In the genomic region with DNA sequence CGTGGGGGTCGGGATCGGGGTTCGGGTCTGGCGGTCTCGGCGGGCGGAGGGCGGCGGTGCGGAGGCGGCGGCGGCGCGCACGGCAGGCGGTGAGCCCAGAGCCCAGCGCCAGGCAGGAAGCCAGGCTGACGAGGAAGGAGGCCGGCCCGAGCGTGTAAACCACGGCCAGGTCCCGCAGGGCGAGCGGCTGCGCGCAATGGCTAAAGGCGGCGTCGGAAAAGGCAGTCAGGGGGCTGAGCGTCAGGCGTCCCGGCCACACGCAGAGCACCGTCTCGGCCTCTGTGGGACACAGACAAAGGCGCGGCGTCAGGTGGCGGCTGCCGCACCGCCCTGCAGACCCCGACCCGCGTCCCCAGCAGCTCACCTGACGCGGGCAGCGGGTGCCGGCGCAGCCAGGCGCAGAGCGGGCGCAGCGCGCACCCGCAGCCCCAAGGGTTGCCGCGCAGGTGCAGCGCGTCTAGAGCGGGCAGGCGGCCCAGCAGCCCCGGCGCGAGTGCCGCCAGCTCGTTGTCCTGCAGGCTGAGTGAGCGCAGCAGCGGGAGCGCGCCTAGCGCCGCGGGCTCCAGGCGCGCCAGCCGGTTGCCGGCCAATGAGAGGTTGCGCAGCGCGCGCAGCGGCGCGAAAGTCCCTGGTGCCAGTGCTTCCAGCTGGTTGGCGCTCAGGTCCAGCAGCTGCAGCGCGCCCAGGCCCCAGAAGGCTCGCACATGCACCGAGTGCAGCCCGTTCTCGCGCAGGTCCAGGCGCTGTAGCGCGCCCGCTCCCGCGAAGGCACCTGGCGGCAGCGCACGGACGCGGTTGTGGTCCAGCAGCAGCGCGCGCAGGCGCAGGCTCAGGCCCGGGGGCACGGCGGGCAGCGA, we compare ENCODE assay signal across 8 cellular contexts. TPM values are rescaled to one million over a fixed set of nuclear protein-coding genes. Genes with fewer than 3 reads are reported as not detected.
DNase-seq lines count a peak whose midpoint lies in the region; ATAC-seq and TF ChIP-seq lines count a peak whose summit lies in the region.

No MANE protein-coding gene starts in this region.

- H3F3A ChIP-seq in neural cell (ENCODE audit: insufficient read depth, low read length, poor library complexity, severe bottlenecking) = no peaks in the 10 kb centered on the region

- DNase-seq in ELR (ENCODE audit: low read depth) (peak; percentile 46), RWPE2 (ENCODE audit: low spot score) (no peak), endothelial cell (ENCODE audit: low spot score) (peak; percentile 34)

- H4K20me1 ChIP-seq in neural cell (ENCODE audit: insufficient read depth) = no peaks in the 10 kb centered on the region

- no peak for TF ChIP-seq CTCF in RWPE2 (IDR thresholded peaks at IDR 0.05; ENCODE audit: poor library complexity, severe bottlenecking)
- TF ChIP-seq CTCF in endothelial cell (IDR thresholded peaks at IDR 0.05; ENCODE audit: unreplicated experiment) = no peak
- TF ChIP-seq CTCF in neural cell (IDR thresholded peaks at IDR 0.05; ENCODE audit: poor library complexity, severe bottlenecking) = peak; percentile 44

- no peaks in the 10 kb centered on the region for H3K9me3 ChIP-seq in RWPE2 (ENCODE audit: severe bottlenecking)
- no peaks in the 10 kb centered on the region for H3K9me3 ChIP-seq in neural cell (ENCODE audit: low read length)

- H3K36me3 Mint-ChIP-seq in endothelial cell (ENCODE audit: low read depth, unreplicated experiment) = no peaks in the 10 kb centered on the region

- H3K4me1 ChIP-seq in RWPE2 (ENCODE audit: insufficient read depth, poor library complexity, severe bottlenecking) = no peaks in the 10 kb centered on the region

- no peaks in the 10 kb centered on the region for H3K9me2 ChIP-seq in neural cell (ENCODE audit: insufficient read depth, low read length)

- H2AFZ ChIP-seq in neural cell (ENCODE audit: low read depth, low read length) = peak overlapping the region; percentile 32

- no peak overlapping the region for H3K4me3 Mint-ChIP-seq in endothelial cell (ENCODE audit: unreplicated experiment)

- H3K27ac Mint-ChIP-seq in endothelial cell (ENCODE audit: unreplicated experiment) = no peak overlapping the region

- H3K27ac ChIP-seq in RWPE2 (ENCODE audit: poor library complexity, severe bottlenecking) = no peak overlapping the region
- H3K27ac ChIP-seq in neural cell (ENCODE audit: low read length) = peak overlapping the region; percentile 71

- H3K9ac ChIP-seq in neural cell (ENCODE audit: low read length) = peak overlapping the region; percentile 82

- peaks cover 82% of the 10 kb centered on the region for H3K27me3 ChIP-seq in RWPE2 (ENCODE audit: insufficient read depth, poor library complexity, severe bottlenecking)
- peaks cover 41% of the 10 kb centered on the region for H3K27me3 ChIP-seq in neural cell (ENCODE audit: insufficient read depth, low read depth, low read length)

- no peaks in the 10 kb centered on the region for H3K4me1 Mint-ChIP-seq in endothelial cell (ENCODE audit: unreplicated experiment)

- peaks cover 17% of the 10 kb centered on the region for H3K27me3 Mint-ChIP-seq in endothelial cell (ENCODE audit: unreplicated experiment)

- peak overlapping the region; percentile 22 for H3K4me3 ChIP-seq in RWPE2 (ENCODE audit: severe bottlenecking)
- peak overlapping the region; percentile 78 for H3K4me3 ChIP-seq in neural cell (ENCODE audit: low read length)

- H3K4me2 ChIP-seq in neural cell (ENCODE audit: low read length) = no peak overlapping the region

- no peaks in the 10 kb centered on the region for H3K79me2 ChIP-seq in neural cell (replicated peaks; ENCODE audit: insufficient read depth, low read length)

- no peak for TF ChIP-seq RAD21 in Ishikawa (IDR thresholded peaks at IDR 0.05; ENCODE audit: low read depth)
- TF ChIP-seq RAD21 in neural cell (conservative IDR thresholded peaks at IDR 0.05) = peak; percentile 15

- ATAC-seq in RWPE2 (ENCODE audit: low read depth) (peak; percentile 50), GM21526 (IDR thresholded peaks at IDR 0.05; ENCODE audit: low FRiP score, unreplicated experiment) (no peak), HG02884 (IDR thresholded peaks at IDR 0.05; ENCODE audit: unreplicated experiment) (no peak), HG02970 (IDR thresholded peaks at IDR 0.05; ENCODE audit: low FRiP score, unreplicated experiment) (no peak)

- TF ChIP-seq EP300 in Ishikawa (IDR thresholded peaks at IDR 0.05; ENCODE audit: borderline replicate concordance) = no peak
- peak; percentile 33 for TF ChIP-seq EP300 in neural cell (conservative IDR thresholded peaks at IDR 0.05; ENCODE audit: poor library complexity, severe bottlenecking)

- H3K9me3 Mint-ChIP-seq in endothelial cell (ENCODE audit: unreplicated experiment) = no peaks in the 10 kb centered on the region

- H3K36me3 ChIP-seq in RWPE2 (ENCODE audit: low read depth) = no peaks in the 10 kb centered on the region
- H3K36me3 ChIP-seq in neural cell (ENCODE audit: insufficient read depth, low read length) = no peaks in the 10 kb centered on the region

TF ChIP-seq in Ishikawa, 13 proteins besides CTCF, POLR2A, EP300 and RAD21 (continues in another document):
- TF ChIP-seq TEAD4 (IDR thresholded peaks at IDR 0.05) (peak; percentile 16), TCF12 (IDR thresholded peaks at IDR 0.05; ENCODE audit: low read depth) (peak; percentile 32; the same call in 1 of the 2 replicates), CREB1 (IDR thresholded peaks at IDR 0.05; ENCODE audit: low read depth) (no peak), TAF1 (IDR thresholded peaks at IDR 0.05; ENCODE audit: low read depth) (peak; percentile 16; the same call in 1 of the 2 replicates), YY1 (IDR thresholded peaks at IDR 0.05; ENCODE audit: low read depth) (no peak), ZBTB7A (IDR thresholded peaks at IDR 0.05; ENCODE audit: low read depth) (peak; percentile 47; the same call in 1 of the 2 replicates)
- TF ChIP-seq, protein P1, sequence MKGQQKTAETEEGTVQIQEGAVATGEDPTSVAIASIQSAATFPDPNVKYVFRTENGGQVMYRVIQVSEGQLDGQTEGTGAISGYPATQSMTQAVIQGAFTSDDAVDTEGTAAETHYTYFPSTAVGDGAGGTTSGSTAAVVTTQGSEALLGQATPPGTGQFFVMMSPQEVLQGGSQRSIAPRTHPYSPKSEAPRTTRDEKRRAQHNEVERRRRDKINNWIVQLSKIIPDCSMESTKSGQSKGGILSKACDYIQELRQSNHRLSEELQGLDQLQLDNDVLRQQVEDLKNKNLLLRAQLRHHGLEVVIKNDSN (IDR thresholded peaks at IDR 0.05) = no peak

TF ChIP-seq in neural cell, 6 proteins besides CTCF, POLR2A, EP300 and RAD21:
- TF ChIP-seq EZH2 (IDR thresholded peaks at IDR 0.05; ENCODE audit: borderline replicate concordance, insufficient read depth, low read length, poor library complexity, severe bottlenecking) = no peak
- peak; percentile 49 for TF ChIP-seq SMC3 (conservative IDR thresholded peaks at IDR 0.05; ENCODE audit: poor library complexity)
- TF ChIP-seq, protein P2, sequence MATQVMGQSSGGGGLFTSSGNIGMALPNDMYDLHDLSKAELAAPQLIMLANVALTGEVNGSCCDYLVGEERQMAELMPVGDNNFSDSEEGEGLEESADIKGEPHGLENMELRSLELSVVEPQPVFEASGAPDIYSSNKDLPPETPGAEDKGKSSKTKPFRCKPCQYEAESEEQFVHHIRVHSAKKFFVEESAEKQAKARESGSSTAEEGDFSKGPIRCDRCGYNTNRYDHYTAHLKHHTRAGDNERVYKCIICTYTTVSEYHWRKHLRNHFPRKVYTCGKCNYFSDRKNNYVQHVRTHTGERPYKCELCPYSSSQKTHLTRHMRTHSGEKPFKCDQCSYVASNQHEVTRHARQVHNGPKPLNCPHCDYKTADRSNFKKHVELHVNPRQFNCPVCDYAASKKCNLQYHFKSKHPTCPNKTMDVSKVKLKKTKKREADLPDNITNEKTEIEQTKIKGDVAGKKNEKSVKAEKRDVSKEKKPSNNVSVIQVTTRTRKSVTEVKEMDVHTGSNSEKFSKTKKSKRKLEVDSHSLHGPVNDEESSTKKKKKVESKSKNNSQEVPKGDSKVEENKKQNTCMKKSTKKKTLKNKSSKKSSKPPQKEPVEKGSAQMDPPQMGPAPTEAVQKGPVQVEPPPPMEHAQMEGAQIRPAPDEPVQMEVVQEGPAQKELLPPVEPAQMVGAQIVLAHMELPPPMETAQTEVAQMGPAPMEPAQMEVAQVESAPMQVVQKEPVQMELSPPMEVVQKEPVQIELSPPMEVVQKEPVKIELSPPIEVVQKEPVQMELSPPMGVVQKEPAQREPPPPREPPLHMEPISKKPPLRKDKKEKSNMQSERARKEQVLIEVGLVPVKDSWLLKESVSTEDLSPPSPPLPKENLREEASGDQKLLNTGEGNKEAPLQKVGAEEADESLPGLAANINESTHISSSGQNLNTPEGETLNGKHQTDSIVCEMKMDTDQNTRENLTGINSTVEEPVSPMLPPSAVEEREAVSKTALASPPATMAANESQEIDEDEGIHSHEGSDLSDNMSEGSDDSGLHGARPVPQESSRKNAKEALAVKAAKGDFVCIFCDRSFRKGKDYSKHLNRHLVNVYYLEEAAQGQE (IDR thresholded peaks at IDR 0.05; ENCODE audit: borderline replicate concordance) = peak; percentile 64
- peak; percentile 76 for TF ChIP-seq POLR2AphosphoS5 (IDR thresholded peaks at IDR 0.05)
- TF ChIP-seq MXI1 (conservative IDR thresholded peaks at IDR 0.05; ENCODE audit: poor library complexity, severe bottlenecking) = peak; percentile 88
- TF ChIP-seq TAF1 (IDR thresholded peaks at IDR 0.05; ENCODE audit: low read depth) = no peak

RNA-seq across cellular contexts. Expression of a gene that starts 0.7 kb away (rescaled TPM):
- total RNA-seq in endothelial cell (ENCODE audit: unreplicated experiment) = not detected
- 2.2 and 3.2 TPM in 2 replicates for polyA plus RNA-seq in neural cell
- 3.7 and 3.9 TPM in 2 replicates for polyA minus RNA-seq in neural cell

RNA-seq across cellular contexts. Expression of a gene that starts 2.7 kb away (rescaled TPM):
- not detected for total RNA-seq in endothelial cell (ENCODE audit: unreplicated experiment)
- polyA plus RNA-seq in neural cell = not detected in 2 replicates
- polyA minus RNA-seq in neural cell = not detected in 2 replicates

RNA-seq across cellular contexts. Expression of a gene that starts 19.2 kb away (rescaled TPM):
- total RNA-seq in endothelial cell (ENCODE audit: unreplicated experiment) = 76.8 TPM
- 38.1 and 47.2 TPM in 2 replicates for polyA plus RNA-seq in neural cell
- polyA minus RNA-seq in neural cell = 30.6 and 42.4 TPM in 2 replicates

RNA-seq across cellular contexts. Expression of a gene that starts 19.3 kb away (rescaled TPM):
- total RNA-seq in endothelial cell (ENCODE audit: unreplicated experiment) = 53.8 TPM
- 170 and 195 TPM in 2 replicates for polyA plus RNA-seq in neural cell
- polyA minus RNA-seq in neural cell = 51.7 and 63.3 TPM in 2 replicates

RNA-seq across cellular contexts. Expression of a gene that starts 30.2 kb away (rescaled TPM):
- not detected for total RNA-seq in endothelial cell (ENCODE audit: unreplicated experiment)
- polyA plus RNA-seq in neural cell = 0.58 and 0.68 TPM in 2 replicates
- polyA minus RNA-seq in neural cell = 1.9 and 2.8 TPM in 2 replicates
